Comparison of ENCODE assay signal across 2 cellular contexts in the genomic region with DNA sequence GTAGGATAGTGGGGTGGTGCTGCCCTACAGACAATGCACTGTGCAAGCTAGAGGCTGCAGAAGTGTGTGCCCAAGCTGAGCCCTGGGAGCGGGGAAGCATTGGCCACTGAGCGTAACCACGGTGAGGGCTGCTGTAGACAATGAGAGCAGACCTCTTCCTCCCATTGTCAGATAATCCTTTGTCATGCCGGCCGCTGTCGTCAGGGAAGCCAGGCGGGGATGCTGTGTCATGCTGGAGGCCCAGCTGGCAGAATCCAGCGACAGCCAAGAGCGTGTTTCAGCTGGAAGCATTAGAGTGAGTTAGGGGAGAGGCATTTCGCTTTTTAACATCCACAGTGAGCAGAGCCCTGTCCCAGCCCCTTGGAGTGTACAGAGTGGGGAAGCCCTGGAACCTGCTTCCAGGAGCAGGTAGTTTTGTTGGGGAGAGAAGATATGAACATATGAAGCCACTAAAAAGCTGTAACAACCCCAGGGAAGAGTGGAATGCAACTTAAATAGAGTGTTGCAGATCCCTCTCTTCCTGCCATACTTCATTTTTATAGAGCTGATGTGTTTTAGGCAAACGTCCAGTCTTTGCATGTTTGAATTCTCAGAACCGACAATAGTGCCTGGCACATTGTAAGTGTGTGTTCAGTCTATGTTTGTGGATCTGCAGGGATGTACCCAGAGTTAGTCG.
TF ChIP-seq lines count a peak whose summit lies in the region.

No MANE protein-coding gene starts in this region.

TF ChIP-seq in IMR-90, 13 proteins besides CTCF, POLR2A, EP300 and RAD21 (continued from another document):
- TF ChIP-seq FOS (IDR thresholded peaks at IDR 0.05; ENCODE audit: low read depth, low read length) = peak; percentile 49; the same call in 1 of the 2 replicates
- TF ChIP-seq MAZ (IDR thresholded peaks at IDR 0.05; ENCODE audit: borderline replicate concordance, low read depth, low read length) = 0 out of 2 replicates have a peak, but pooled peaks have one; percentile 9
- TF ChIP-seq RCOR1 (IDR thresholded peaks at IDR 0.05; ENCODE audit: insufficient replicate concordance, low read length) = no peak
- TF ChIP-seq SMC3 (IDR thresholded peaks at IDR 0.05; ENCODE audit: low read depth, low read length) = peak; percentile 20; the same call in 1 of the 2 replicates
- TF ChIP-seq RFX5 (IDR thresholded peaks at IDR 0.05; ENCODE audit: low read depth, low read length) = no peak
- 0 out of 2 replicates have a peak, but pooled peaks have one; percentile 21 for TF ChIP-seq BHLHE40 (IDR thresholded peaks at IDR 0.05; ENCODE audit: low read depth, low read length)
- TF ChIP-seq NFE2L2 (IDR thresholded peaks at IDR 0.05; ENCODE audit: low read depth, low read length) = peak; percentile 94
- TF ChIP-seq, protein P1, sequence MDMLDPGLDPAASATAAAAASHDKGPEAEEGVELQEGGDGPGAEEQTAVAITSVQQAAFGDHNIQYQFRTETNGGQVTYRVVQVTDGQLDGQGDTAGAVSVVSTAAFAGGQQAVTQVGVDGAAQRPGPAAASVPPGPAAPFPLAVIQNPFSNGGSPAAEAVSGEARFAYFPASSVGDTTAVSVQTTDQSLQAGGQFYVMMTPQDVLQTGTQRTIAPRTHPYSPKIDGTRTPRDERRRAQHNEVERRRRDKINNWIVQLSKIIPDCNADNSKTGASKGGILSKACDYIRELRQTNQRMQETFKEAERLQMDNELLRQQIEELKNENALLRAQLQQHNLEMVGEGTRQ (IDR thresholded peaks at IDR 0.05; ENCODE audit: low read depth, low read length) = no peak
- TF ChIP-seq ELK1 (IDR thresholded peaks at IDR 0.05; ENCODE audit: borderline replicate concordance, low read depth, low read length) = no peak

TF ChIP-seq in WTC11, 78 proteins besides CTCF, POLR2A, EP300 and RAD21 (continued from another document):
- TF ChIP-seq, protein P2, sequence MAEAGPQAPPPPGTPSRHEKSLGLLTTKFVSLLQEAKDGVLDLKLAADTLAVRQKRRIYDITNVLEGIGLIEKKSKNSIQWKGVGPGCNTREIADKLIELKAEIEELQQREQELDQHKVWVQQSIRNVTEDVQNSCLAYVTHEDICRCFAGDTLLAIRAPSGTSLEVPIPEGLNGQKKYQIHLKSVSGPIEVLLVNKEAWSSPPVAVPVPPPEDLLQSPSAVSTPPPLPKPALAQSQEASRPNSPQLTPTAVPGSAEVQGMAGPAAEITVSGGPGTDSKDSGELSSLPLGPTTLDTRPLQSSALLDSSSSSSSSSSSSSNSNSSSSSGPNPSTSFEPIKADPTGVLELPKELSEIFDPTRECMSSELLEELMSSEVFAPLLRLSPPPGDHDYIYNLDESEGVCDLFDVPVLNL (CRISPR knock-in tag; IDR thresholded peaks at IDR 0.05; ENCODE audit: borderline replicate concordance, low read depth) = no peak
- TF ChIP-seq, protein P3, sequence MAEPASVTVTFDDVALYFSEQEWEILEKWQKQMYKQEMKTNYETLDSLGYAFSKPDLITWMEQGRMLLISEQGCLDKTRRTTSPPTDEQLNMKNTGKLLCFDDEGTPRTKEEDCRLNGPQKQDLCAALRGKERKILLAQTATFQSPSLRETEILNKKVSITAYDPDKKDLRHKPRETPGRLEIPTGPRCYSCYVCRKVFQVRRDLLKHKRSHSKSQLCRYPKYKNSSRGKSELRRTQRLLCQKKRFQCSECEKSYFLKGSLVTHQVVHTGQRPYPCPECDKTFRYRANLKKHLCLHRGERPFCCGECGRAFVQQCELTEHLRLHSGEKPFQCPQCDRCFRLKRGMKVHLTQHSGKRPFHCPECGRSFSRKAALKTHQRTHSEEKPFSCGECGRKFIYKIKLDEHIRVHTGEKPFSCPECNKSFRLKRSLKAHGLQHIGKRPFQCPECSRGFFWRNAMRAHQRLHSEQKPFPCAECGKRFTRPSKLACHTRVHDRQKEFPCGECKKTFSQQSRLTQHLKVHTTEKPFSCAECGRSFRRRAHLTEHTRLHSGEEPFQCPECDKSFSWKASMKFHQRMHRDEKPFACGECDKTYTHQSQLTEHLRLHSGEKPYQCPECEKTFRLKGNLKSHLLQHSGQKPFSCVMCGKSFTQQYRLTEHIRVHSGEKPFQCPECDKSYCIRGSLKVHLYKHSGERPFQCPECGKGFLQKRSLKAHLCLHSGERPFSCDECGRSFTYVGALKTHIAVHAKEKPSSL (CRISPR knock-in tag; conservative IDR thresholded peaks at IDR 0.05) = no peak
- TF ChIP-seq NFE2L1 (CRISPR knock-in tag; IDR thresholded peaks at IDR 0.05) (peak; percentile 97), ZNF416 (CRISPR knock-in tag; IDR thresholded peaks at IDR 0.05) (no peak), ZBTB21 (CRISPR knock-in tag; IDR thresholded peaks at IDR 0.05; ENCODE audit: borderline replicate concordance) (0 out of 2 replicates have a peak, but pooled peaks have one; percentile 33), MYBL2 (CRISPR knock-in tag; IDR thresholded peaks at IDR 0.05) (no peak), KAT7 (CRISPR knock-in tag; IDR thresholded peaks at IDR 0.05; ENCODE audit: borderline replicate concordance) (no peak), MAX (CRISPR knock-in tag; IDR thresholded peaks at IDR 0.05) (0 out of 2 replicates have a peak, but pooled peaks have one; percentile 18)
- TF ChIP-seq, protein P4, sequence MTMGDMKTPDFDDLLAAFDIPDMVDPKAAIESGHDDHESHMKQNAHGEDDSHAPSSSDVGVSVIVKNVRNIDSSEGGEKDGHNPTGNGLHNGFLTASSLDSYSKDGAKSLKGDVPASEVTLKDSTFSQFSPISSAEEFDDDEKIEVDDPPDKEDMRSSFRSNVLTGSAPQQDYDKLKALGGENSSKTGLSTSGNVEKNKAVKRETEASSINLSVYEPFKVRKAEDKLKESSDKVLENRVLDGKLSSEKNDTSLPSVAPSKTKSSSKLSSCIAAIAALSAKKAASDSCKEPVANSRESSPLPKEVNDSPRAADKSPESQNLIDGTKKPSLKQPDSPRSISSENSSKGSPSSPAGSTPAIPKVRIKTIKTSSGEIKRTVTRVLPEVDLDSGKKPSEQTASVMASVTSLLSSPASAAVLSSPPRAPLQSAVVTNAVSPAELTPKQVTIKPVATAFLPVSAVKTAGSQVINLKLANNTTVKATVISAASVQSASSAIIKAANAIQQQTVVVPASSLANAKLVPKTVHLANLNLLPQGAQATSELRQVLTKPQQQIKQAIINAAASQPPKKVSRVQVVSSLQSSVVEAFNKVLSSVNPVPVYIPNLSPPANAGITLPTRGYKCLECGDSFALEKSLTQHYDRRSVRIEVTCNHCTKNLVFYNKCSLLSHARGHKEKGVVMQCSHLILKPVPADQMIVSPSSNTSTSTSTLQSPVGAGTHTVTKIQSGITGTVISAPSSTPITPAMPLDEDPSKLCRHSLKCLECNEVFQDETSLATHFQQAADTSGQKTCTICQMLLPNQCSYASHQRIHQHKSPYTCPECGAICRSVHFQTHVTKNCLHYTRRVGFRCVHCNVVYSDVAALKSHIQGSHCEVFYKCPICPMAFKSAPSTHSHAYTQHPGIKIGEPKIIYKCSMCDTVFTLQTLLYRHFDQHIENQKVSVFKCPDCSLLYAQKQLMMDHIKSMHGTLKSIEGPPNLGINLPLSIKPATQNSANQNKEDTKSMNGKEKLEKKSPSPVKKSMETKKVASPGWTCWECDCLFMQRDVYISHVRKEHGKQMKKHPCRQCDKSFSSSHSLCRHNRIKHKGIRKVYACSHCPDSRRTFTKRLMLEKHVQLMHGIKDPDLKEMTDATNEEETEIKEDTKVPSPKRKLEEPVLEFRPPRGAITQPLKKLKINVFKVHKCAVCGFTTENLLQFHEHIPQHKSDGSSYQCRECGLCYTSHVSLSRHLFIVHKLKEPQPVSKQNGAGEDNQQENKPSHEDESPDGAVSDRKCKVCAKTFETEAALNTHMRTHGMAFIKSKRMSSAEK (CRISPR knock-in tag; IDR thresholded peaks at IDR 0.05; ENCODE audit: borderline replicate concordance) = no peak
- TF ChIP-seq, protein P5, sequence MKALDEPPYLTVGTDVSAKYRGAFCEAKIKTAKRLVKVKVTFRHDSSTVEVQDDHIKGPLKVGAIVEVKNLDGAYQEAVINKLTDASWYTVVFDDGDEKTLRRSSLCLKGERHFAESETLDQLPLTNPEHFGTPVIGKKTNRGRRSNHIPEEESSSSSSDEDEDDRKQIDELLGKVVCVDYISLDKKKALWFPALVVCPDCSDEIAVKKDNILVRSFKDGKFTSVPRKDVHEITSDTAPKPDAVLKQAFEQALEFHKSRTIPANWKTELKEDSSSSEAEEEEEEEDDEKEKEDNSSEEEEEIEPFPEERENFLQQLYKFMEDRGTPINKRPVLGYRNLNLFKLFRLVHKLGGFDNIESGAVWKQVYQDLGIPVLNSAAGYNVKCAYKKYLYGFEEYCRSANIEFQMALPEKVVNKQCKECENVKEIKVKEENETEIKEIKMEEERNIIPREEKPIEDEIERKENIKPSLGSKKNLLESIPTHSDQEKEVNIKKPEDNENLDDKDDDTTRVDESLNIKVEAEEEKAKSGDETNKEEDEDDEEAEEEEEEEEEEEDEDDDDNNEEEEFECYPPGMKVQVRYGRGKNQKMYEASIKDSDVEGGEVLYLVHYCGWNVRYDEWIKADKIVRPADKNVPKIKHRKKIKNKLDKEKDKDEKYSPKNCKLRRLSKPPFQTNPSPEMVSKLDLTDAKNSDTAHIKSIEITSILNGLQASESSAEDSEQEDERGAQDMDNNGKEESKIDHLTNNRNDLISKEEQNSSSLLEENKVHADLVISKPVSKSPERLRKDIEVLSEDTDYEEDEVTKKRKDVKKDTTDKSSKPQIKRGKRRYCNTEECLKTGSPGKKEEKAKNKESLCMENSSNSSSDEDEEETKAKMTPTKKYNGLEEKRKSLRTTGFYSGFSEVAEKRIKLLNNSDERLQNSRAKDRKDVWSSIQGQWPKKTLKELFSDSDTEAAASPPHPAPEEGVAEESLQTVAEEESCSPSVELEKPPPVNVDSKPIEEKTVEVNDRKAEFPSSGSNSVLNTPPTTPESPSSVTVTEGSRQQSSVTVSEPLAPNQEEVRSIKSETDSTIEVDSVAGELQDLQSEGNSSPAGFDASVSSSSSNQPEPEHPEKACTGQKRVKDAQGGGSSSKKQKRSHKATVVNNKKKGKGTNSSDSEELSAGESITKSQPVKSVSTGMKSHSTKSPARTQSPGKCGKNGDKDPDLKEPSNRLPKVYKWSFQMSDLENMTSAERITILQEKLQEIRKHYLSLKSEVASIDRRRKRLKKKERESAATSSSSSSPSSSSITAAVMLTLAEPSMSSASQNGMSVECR (CRISPR knock-in tag; IDR thresholded peaks at IDR 0.05; ENCODE audit: borderline replicate concordance) = no peak
- TF ChIP-seq, protein P1 (CRISPR knock-in tag; IDR thresholded peaks at IDR 0.05) = no peak
- TF ChIP-seq, protein P6, sequence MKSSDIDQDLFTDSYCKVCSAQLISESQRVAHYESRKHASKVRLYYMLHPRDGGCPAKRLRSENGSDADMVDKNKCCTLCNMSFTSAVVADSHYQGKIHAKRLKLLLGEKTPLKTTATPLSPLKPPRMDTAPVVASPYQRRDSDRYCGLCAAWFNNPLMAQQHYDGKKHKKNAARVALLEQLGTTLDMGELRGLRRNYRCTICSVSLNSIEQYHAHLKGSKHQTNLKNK (CRISPR knock-in tag; IDR thresholded peaks at IDR 0.05) = no peak
